ENCODE assay signal across 8 cellular contexts in the genomic region with DNA sequence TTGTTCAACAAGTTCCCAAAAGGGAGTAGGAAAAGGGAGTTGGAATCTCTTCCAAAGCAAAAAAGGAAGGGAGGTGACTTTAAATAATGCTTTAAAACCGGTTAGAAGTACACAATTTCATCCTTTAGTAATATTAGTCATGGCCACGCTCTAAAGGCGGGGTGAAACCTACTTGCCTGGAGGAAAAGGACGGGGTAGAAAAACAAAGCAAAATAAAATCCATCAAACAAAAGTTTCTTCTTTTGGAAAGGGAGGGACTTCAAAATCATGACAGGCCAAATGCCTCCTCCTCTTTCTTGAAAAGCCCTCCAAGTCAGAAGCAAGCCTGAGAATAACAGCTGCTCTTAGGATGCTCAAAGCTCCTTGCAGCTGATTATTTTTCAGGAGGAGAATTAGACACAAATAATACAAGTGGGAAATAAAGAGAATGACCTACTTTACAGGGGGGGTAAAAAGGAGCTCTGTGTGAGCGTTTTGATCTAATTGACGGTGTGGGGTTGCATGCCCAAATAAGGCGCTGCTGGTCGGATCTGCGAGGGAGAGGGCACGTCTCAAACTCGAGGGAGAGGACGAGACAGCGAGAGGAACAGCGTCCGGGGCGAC.
DNase-seq lines count a peak whose midpoint lies in the region; FAIRE-seq lines count a peak whose summit lies in the region.

No MANE protein-coding gene starts in this region.

- H3K27ac ChIP-seq in skin epidermis, result peak overlapping the region in 15 of 21 experiments; percentile 20 to 90 (median 71)

- peak; percentile 39 for DNase-seq in HPDE6-E6E7 (ENCODE audit: extremely low spot score)
- DNase-seq in astrocyte of the hippocampus (ENCODE audit: low read depth, low spot score), result peak; percentile 22
- no peak for DNase-seq in RCC 7860 (ENCODE audit: low spot score)
- DNase-seq in putamen (ENCODE audit: low spot score), result no peak
- DNase-seq in retina, result no peak
- DNase-seq in HuH-7.5 (ENCODE audit: low spot score), result no peak

- H3K4me3 ChIP-seq in iPS-11a (ENCODE audit: low read depth, low read length) (peak overlapping the region; percentile 35), skin epidermis (peak overlapping the region; percentile 47 to 73 (median 52))

- FAIRE-seq in RCC 7860 (lab: Jason Lieb, UNC), result no peak

Comparison
In these comparisons a context has a peak if more than half of its experiments do, and no peak if none do; other contexts are left out.
1. DNase-seq: peak in HPDE6-E6E7 (single experiment) and astrocyte of the hippocampus (single experiment); none in RCC 7860 (single experiment), putamen (single experiment), retina (single experiment) and HuH-7.5 (single experiment).